9 cellular contexts compared by ENCODE assay signal in genomic region chr5:125409496-125410351, GRCh38.
DNase-seq lines count a peak whose midpoint lies in the region; ATAC-seq and TF ChIP-seq lines count a peak whose summit lies in the region.
"Had no signal": no experiment of that assay in that cellular context is flagged by ENCODE, and none has a peak within 500 bp of the region (broad histone marks: within the 10 kb centered on the region; RNA-seq: fewer than 3 reads in every experiment).

No MANE protein-coding gene starts in this region.

- peaks cover 6% of the 10 kb centered on the region for H3K4me1 ChIP-seq in mesendoderm (ENCODE audit: control insufficient read depth, low read depth, low read length)

- CTCF ChIA-PET in activated CD4-positive, alpha-beta memory T cell treated with anti-CD3 and anti-CD28 coated beads for 36 hours (lab: Charles Lee), result interaction anchor here (0.5 kb wide), 1 partner anchor 9 kb away, joined by 3 read pairs; no protein-coding TSS in a partner anchor

- no peak overlapping the region for H2AK5ac ChIP-seq in mesendoderm (ENCODE audit: low read length)

- peak overlapping the region; percentile 45 for H2BK120ac ChIP-seq in mesendoderm (ENCODE audit: low read depth, low read length)

- intact Hi-C loops in activated CD4-positive, alpha-beta memory T cell treated with anti-CD3 and anti-CD28 coated beads for 36 hours (cut with micrococcal nuclease), result no loop called here

- H3K9me3 Mint-ChIP-seq in brain, result peaks cover 0 to 19% (median 3%) of the 10 kb centered on the region in 5 experiments
- H3K9me3 Mint-ChIP-seq in activated CD4-positive, alpha-beta memory T cell treated with anti-CD3 and anti-CD28 coated beads for 36 hours, result peaks cover 8% of the 10 kb centered on the region

- no CpG with 5 or more reads among the region's 11 CpGs for WGBS in mesendoderm (ENCODE audit: extremely low coverage, insufficient coverage, low lambda C conversion rate)

- H2BK15ac ChIP-seq in mesendoderm (replicated peaks; ENCODE audit: low read depth), result peak overlapping the region; percentile 79

- peaks cover 3% of the 10 kb centered on the region for H3K36me3 Mint-ChIP-seq in brain
- no peaks in the 10 kb centered on the region for H3K36me3 Mint-ChIP-seq in activated CD4-positive, alpha-beta memory T cell treated with anti-CD3 and anti-CD28 coated beads for 36 hours
- H3K36me3 Mint-ChIP-seq: CD4-positive, CD25-positive, alpha-beta regulatory T cell had no signal

- H3K4me3 ChIP-seq in mesendoderm (ENCODE audit: low read length), result no peak overlapping the region

- ATAC-seq in HG02610 (IDR thresholded peaks at IDR 0.05; ENCODE audit: unreplicated experiment), result no peak

- peak overlapping the region; percentile 72 to 80 (median 80) for H3K4me3 Mint-ChIP-seq in brain
- no peak overlapping the region for H3K4me3 Mint-ChIP-seq in activated CD4-positive, alpha-beta memory T cell treated with anti-CD3 and anti-CD28 coated beads for 36 hours
- H3K4me3 Mint-ChIP-seq: CD4-positive, CD25-positive, alpha-beta regulatory T cell had no signal

- no peaks in the 10 kb centered on the region for H3K79me1 ChIP-seq in mesendoderm (ENCODE audit: low read length)

- H3K36me3 ChIP-seq in mesendoderm (ENCODE audit: control insufficient read depth, insufficient read depth, low read length), result no peaks in the 10 kb centered on the region

- H3K4ac ChIP-seq in mesendoderm (ENCODE audit: low read depth, low read length), result no peak overlapping the region

- peak overlapping the region; percentile 68 for H3K18ac ChIP-seq in mesendoderm (ENCODE audit: low read length)

- no peak overlapping the region for H4K8ac ChIP-seq in mesendoderm (ENCODE audit: low read depth, low read length)

- H3K27ac Mint-ChIP-seq in brain, result peak overlapping the region; percentile 89 to 99 (median 98)
- H3K27ac Mint-ChIP-seq in activated CD4-positive, alpha-beta memory T cell treated with anti-CD3 and anti-CD28 coated beads for 36 hours, result no peak overlapping the region
- H3K27ac Mint-ChIP-seq: CD4-positive, CD25-positive, alpha-beta regulatory T cell had no signal

- peaks cover 70% of the 10 kb centered on the region for H3K4me1 Mint-ChIP-seq in brain
- H3K4me1 Mint-ChIP-seq in activated CD4-positive, alpha-beta memory T cell treated with anti-CD3 and anti-CD28 coated beads for 36 hours (ENCODE audit: low read depth), result no peaks in the 10 kb centered on the region
- H3K4me1 Mint-ChIP-seq: CD4-positive, CD25-positive, alpha-beta regulatory T cell had no signal

- no peak overlapping the region for H2BK5ac ChIP-seq in mesendoderm (ENCODE audit: low read length)

- no peak overlapping the region for H3K56ac ChIP-seq in mesendoderm (ENCODE audit: low read length)

- no peaks in the 10 kb centered on the region for H3K27me3 ChIP-seq in mesendoderm (ENCODE audit: insufficient read depth, low read length, poor library complexity)

- H3K79me2 ChIP-seq in mesendoderm (ENCODE audit: control insufficient read depth, insufficient read depth, low read length), result no peaks in the 10 kb centered on the region

- POLR2A ChIA-PET in activated CD4-positive, alpha-beta memory T cell treated with anti-CD3 and anti-CD28 coated beads for 36 hours (lab: Charles Lee), result no interaction called here

- H3K9ac ChIP-seq in mesendoderm (ENCODE audit: low read length), result no peak overlapping the region

- DNase-seq in NCI-H2029 (lab: John Stamatoyannopoulos, UW), result peak; percentile 39
- DNase-seq in mesendoderm, result peak; percentile 10
- DNase-seq in KG1 (lab: John Stamatoyannopoulos, UW), result no peak
- no peak for DNase-seq in NCI-H446 treated with DMSO at 0.1 percent for 48 hours (lab: John Stamatoyannopoulos, UW)
- DNase-seq in activated CD4-positive, alpha-beta memory T cell treated with anti-CD3 and anti-CD28 coated beads for 36 hours, result no peak
- DNase-seq: CD4-positive, CD25-positive, alpha-beta regulatory T cell had no signal

- TF ChIP-seq CTCF in C4-2B (conservative IDR thresholded peaks at IDR 0.05), result no peak
- no peak for TF ChIP-seq CTCF in brain (conservative IDR thresholded peaks at IDR 0.05)

- no peak overlapping the region for H3K4me2 ChIP-seq in mesendoderm (ENCODE audit: low read length)

- H4K5ac ChIP-seq in mesendoderm (ENCODE audit: low read length), result no peak overlapping the region

- peak overlapping the region; percentile 74; the same call in 1 of the 2 replicates for H3K27ac ChIP-seq in C4-2B
- H3K27ac ChIP-seq in mesendoderm (ENCODE audit: low read depth, low read length), result no peak overlapping the region

- peaks cover 3% of the 10 kb centered on the region for H3K27me3 Mint-ChIP-seq in brain
- H3K27me3 Mint-ChIP-seq in activated CD4-positive, alpha-beta memory T cell treated with anti-CD3 and anti-CD28 coated beads for 36 hours, result no peaks in the 10 kb centered on the region
- H3K27me3 Mint-ChIP-seq: CD4-positive, CD25-positive, alpha-beta regulatory T cell had no signal

- H3K23ac ChIP-seq in mesendoderm (ENCODE audit: low read length), result no peak overlapping the region

Comparison
In these comparisons a context has a peak if more than half of its experiments do, and no peak if none do; other contexts are left out.
1. DNase-seq: peak in NCI-H2029 (single experiment) and mesendoderm (single experiment); none in KG1 (single experiment), NCI-H446 treated with DMSO at 0.1 percent for 48 hours (single experiment) and activated CD4-positive, alpha-beta memory T cell treated with anti-CD3 and anti-CD28 coated beads for 36 hours (single experiment).